In the genomic region with DNA sequence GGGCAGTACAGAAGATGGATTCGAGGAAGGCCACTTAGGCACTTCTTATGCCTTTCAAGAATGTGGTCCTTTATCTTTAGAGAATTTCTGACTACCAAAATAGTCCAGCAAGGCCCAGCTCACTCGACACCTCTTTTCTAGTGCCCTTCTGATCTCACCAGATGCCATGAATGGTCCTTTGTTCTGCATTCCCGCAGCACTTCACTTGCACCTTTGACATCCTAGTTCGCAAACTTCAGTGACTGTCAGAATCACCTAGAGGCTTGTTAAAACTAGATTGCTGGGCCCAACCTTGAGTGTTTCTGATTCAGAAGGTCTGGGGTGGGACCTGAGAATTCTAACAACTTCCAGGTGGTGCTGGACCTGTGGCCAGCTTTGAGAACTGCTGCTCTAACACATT, we compare ENCODE assay signal across 33 cellular contexts. TPM values are rescaled to one million over a fixed set of nuclear protein-coding genes. Genes with fewer than 3 reads are reported as not detected.
"Had no signal": no experiment of that assay in that cellular context is flagged by ENCODE, and none has a peak within 500 bp of the region (broad histone marks: within the 10 kb centered on the region; RNA-seq: fewer than 3 reads in every experiment).

No MANE protein-coding gene starts in this region.

- DNase-seq: activated CD4-positive, alpha-beta T cell treated with anti-CD3 and anti-CD28 coated beads for 36 hours; activated CD4-positive, alpha-beta T cell treated with anti-CD3 and anti-CD28 coated beads, Interleukin-2, amount 10 ng/mL, durations not matched to agents 7 days and 5 days; activated CD4-positive, alpha-beta T cell treated with anti-CD3 and anti-CD28 coated beads, Interleukin-2, amount 50 U/mL, for 48 hours; activated CD8-positive, alpha-beta T cell treated with anti-CD3 and anti-CD28 coated beads, Interleukin-2, amount 10 ng/mL, durations not matched to agents 7 days and 5 days; activated gamma-delta T cell; activated naive CD4-positive, alpha-beta T cell treated with Interleukin-2 at 50 U/mL for 16 hours; activated naive CD8-positive, alpha-beta T cell treated with anti-CD3 and anti-CD28 coated beads, Interleukin-2, amount 10 ng/mL, durations not matched to agents 7 days and 5 days; activated T-cell treated with anti-CD3 and anti-CD28 coated beads, Interleukin-2, amount 50 U/mL, for 24 hours; amygdala; caudate nucleus; Karpas-422; KBM-7; NCI-H1105; NCI-H1417 treated with DMSO at 0.1 percent for 48 hours; NCI-H187 treated with DMSO at 0.1 percent for 48 hours; NCI-H2081; NCI-H510A; NCI-H526; NCI-H748 treated with DMSO at 0.1 percent for 48 hours; NK-92 treated with Interleukin-12 subunit alpha and Interleukin-12 subunit beta, amount 100 ng/mL, for 24 hours; PC-9; SHP77; SJCRH30; SK-N-SH had no signal

- H3K4me3 Mint-ChIP-seq: activated CD4-positive, alpha-beta T cell treated with anti-CD3 and anti-CD28 coated beads for 36 hours; activated CD4-positive, alpha-beta T cell treated with anti-CD3 and anti-CD28 coated beads, Interleukin-2, amount 10 ng/mL, durations not matched to agents 7 days and 5 days; activated CD8-positive, alpha-beta T cell treated with anti-CD3 and anti-CD28 coated beads, Interleukin-2, amount 10 ng/mL, durations not matched to agents 7 days and 5 days; activated naive CD4-positive, alpha-beta T cell treated with anti-CD3 and anti-CD28 coated beads, Interleukin-2, amount 50 U/mL, for 24 hours; activated naive CD8-positive, alpha-beta T cell treated with anti-CD3 and anti-CD28 coated beads, Interleukin-2, amount 10 ng/mL, durations not matched to agents 7 days and 5 days; activated T-cell treated with anti-CD3 and anti-CD28 coated beads, Interleukin-2, amount 50 U/mL, for 24 hours; IgD-negative memory B cell; T-helper 1 cell treated with Interleukin-12 subunit alpha and Interleukin-12 subunit beta and Interleukin-4 antibody, amounts not matched to agents 30 μg/mL and 1 μg/mL, for 36 hours; T-helper 2 cell treated with Interferon-gamma antibody and Interleukin-4, amounts not matched to agents 5 μg/mL and 100 μg/mL, for 36 hours had no signal

- H3K27ac Mint-ChIP-seq: activated CD4-positive, alpha-beta T cell treated with anti-CD3 and anti-CD28 coated beads for 36 hours; activated CD4-positive, alpha-beta T cell treated with anti-CD3 and anti-CD28 coated beads, Interleukin-2, amount 10 ng/mL, durations not matched to agents 7 days and 5 days; activated CD8-positive, alpha-beta T cell treated with anti-CD3 and anti-CD28 coated beads, Interleukin-2, amount 10 ng/mL, durations not matched to agents 7 days and 5 days; activated naive CD4-positive, alpha-beta T cell treated with anti-CD3 and anti-CD28 coated beads, Interleukin-2, amount 50 U/mL, for 24 hours; activated naive CD8-positive, alpha-beta T cell treated with anti-CD3 and anti-CD28 coated beads, Interleukin-2, amount 10 ng/mL, durations not matched to agents 7 days and 5 days; activated T-cell treated with anti-CD3 and anti-CD28 coated beads, Interleukin-2, amount 50 U/mL, for 24 hours; activated T-helper 2 cell treated with anti-CD3 and anti-CD28 coated beads, Interferon-gamma antibody, Interleukin-2, Interleukin-4, amounts not matched to agents 10 μg/mL and 5 μg/mL and 100 μg/mL, durations not matched to agents 14 hours and 24 hours and 36 hours; IgD-negative memory B cell; T-helper 1 cell treated with Interleukin-12 subunit alpha and Interleukin-12 subunit beta and Interleukin-4 antibody, amounts not matched to agents 30 μg/mL and 1 μg/mL, for 36 hours; T-helper 2 cell treated with Interferon-gamma antibody and Interleukin-4, amounts not matched to agents 5 μg/mL and 100 μg/mL, for 36 hours had no signal

- H3K4me1 ChIP-seq: ascending aorta, SJCRH30 had no signal

- H3K27me3 Mint-ChIP-seq: activated CD4-positive, alpha-beta T cell treated with anti-CD3 and anti-CD28 coated beads, Interleukin-2, amount 10 ng/mL, durations not matched to agents 7 days and 5 days; activated naive CD4-positive, alpha-beta T cell treated with anti-CD3 and anti-CD28 coated beads, Interleukin-2, amount 50 U/mL, for 24 hours; activated T-cell treated with anti-CD3 and anti-CD28 coated beads, Interleukin-2, amount 50 U/mL, for 24 hours had no signal

- H3K27ac ChIP-seq: ascending aorta, PC-9, RWPE1, SJCRH30 had no signal

- H3K36me3 Mint-ChIP-seq: activated naive CD4-positive, alpha-beta T cell treated with anti-CD3 and anti-CD28 coated beads, Interleukin-2, amount 50 U/mL, for 24 hours; activated naive CD8-positive, alpha-beta T cell treated with anti-CD3 and anti-CD28 coated beads, Interleukin-2, amount 10 ng/mL, durations not matched to agents 7 days and 5 days; IgD-negative memory B cell had no signal

- H3K4me3 ChIP-seq: ascending aorta, PC-9, SJCRH30 had no signal

- H3K4me1 Mint-ChIP-seq: activated CD4-positive, alpha-beta T cell treated with anti-CD3 and anti-CD28 coated beads for 36 hours; activated CD4-positive, alpha-beta T cell treated with anti-CD3 and anti-CD28 coated beads, Interleukin-2, amount 10 ng/mL, durations not matched to agents 7 days and 5 days; activated naive CD4-positive, alpha-beta T cell treated with anti-CD3 and anti-CD28 coated beads, Interleukin-2, amount 50 U/mL, for 24 hours; activated naive CD8-positive, alpha-beta T cell treated with anti-CD3 and anti-CD28 coated beads, Interleukin-2, amount 10 ng/mL, durations not matched to agents 7 days and 5 days; IgD-negative memory B cell had no signal

- H3K36me3 ChIP-seq: ascending aorta, SJCRH30 had no signal

- H3K9me3 Mint-ChIP-seq: activated CD4-positive, alpha-beta T cell treated with anti-CD3 and anti-CD28 coated beads, Interleukin-2, amount 10 ng/mL, durations not matched to agents 7 days and 5 days; activated naive CD8-positive, alpha-beta T cell treated with anti-CD3 and anti-CD28 coated beads, Interleukin-2, amount 10 ng/mL, durations not matched to agents 7 days and 5 days; activated T-cell treated with anti-CD3 and anti-CD28 coated beads, Interleukin-2, amount 50 U/mL, for 24 hours; activated T-helper 2 cell treated with anti-CD3 and anti-CD28 coated beads, Interferon-gamma antibody, Interleukin-2, Interleukin-4, amounts not matched to agents 10 μg/mL and 5 μg/mL and 100 μg/mL, durations not matched to agents 14 hours and 24 hours and 36 hours; T-helper 1 cell treated with Interleukin-12 subunit alpha and Interleukin-12 subunit beta and Interleukin-4 antibody, amounts not matched to agents 30 μg/mL and 1 μg/mL, for 36 hours; T-helper 2 cell treated with Interferon-gamma antibody and Interleukin-4, amounts not matched to agents 5 μg/mL and 100 μg/mL, for 36 hours had no signal

- H3K9me3 ChIP-seq: ascending aorta, SJCRH30, SK-N-SH had no signal

- H3K27me3 ChIP-seq: ascending aorta, SJCRH30 had no signal

- ATAC-seq: activated CD4-positive, alpha-beta T cell treated with anti-CD3 and anti-CD28 coated beads for 36 hours; activated CD4-positive, CD25-positive, alpha-beta regulatory T cell treated with anti-CD3 and anti-CD28 coated beads, Interleukin-2, amount 50 U/mL, for 24 hours; activated CD8-positive, alpha-beta T cell treated with anti-CD3 and anti-CD28 coated beads, Interleukin-2, amount 10 ng/mL, durations not matched to agents 7 days and 5 days had no signal

RNA-seq across cellular contexts. Expression of gene PKP2, which starts 56.7 kb away (rescaled TPM):
- total RNA-seq: activated CD4-positive, alpha-beta T cell treated with anti-CD3 and anti-CD28 coated beads, Interleukin-2, amount 10 ng/mL, durations not matched to agents 7 days and 5 days; activated CD8-positive, alpha-beta T cell treated with anti-CD3 and anti-CD28 coated beads, Interleukin-2, amount 10 ng/mL, durations not matched to agents 7 days and 5 days; activated T-helper 2 cell treated with anti-CD3 and anti-CD28 coated beads, Interferon-gamma antibody, Interleukin-2, Interleukin-4, amounts not matched to agents 10 μg/mL and 5 μg/mL and 100 μg/mL, durations not matched to agents 14 hours and 24 hours and 36 hours; ascending aorta; OCI-LY7 had no signal
